Comparison of ENCODE assay signal across 1 cellular context in genomic region chr9:31500422-31500821, GRCh38.
TF ChIP-seq lines count a peak whose summit lies in the region.

No MANE protein-coding gene starts in this region.

TF ChIP-seq in SK-N-SH, 30 proteins besides CTCF, POLR2A, EP300 and RAD21 (continued from another document):
- TF ChIP-seq RFX5 (IDR thresholded peaks at IDR 0.05; ENCODE audit: low read length), result no peak
TF ChIP-seq in SK-N-SH: peak in this region for 0.
